Comparison of ENCODE assay signal across 27 cellular contexts in genomic region chr3:121505256-121505655, GRCh38.
"Had no signal": no experiment of that assay in that cellular context is flagged by ENCODE, and none has a peak within 500 bp of the region (broad histone marks: within the 10 kb centered on the region; RNA-seq: fewer than 3 reads in every experiment).

No MANE protein-coding gene starts in this region.

- DNase-seq: colonic mucosa; effector CD8-positive, alpha-beta T cell; endodermal cell; foreskin fibroblast; gastrocnemius medialis; heart left ventricle; kidney; natural killer cell; occipital lobe; right lobe of liver; stimulated activated CD4-positive, alpha-beta T cell treated with anti-CD3 and anti-CD28 coated beads, Interleukin-12 subunit alpha, Interleukin-12 subunit beta, amount 100 ng/mL, for 4 hours; stimulated activated CD4-positive, alpha-beta T cell treated with anti-CD3 and anti-CD28 coated beads, Interleukin-1b, Interleukin-23, amount 100 ng/mL, for 48 hours; stimulated activated CD4-positive, alpha-beta T cell treated with anti-CD3 and anti-CD28 coated beads, Interleukin-4, amount 100 ng/mL, for 1 hour; stimulated activated CD8-positive, alpha-beta memory T cell treated with anti-CD3 and anti-CD28 coated beads, Interleukin-4, amount 100 ng/mL, for 48 hours; stimulated activated naive CD4-positive, alpha-beta T cell; stimulated activated naive CD8-positive, alpha-beta T cell treated with anti-CD3 and anti-CD28 coated beads, Interleukin-15, amount 100 ng/mL, for 72 hours; transverse colon had no signal

- H3K36me3 ChIP-seq: colonic mucosa, gastrocnemius medialis, right lobe of liver, suprapubic skin, transverse colon had no signal

- H3K9ac ChIP-seq: parathyroid adenoma had no signal

- ATAC-seq: gastrocnemius medialis; heart left ventricle; left lobe of liver; natural killer cell; right lobe of liver; stimulated activated naive CD8-positive, alpha-beta T cell treated with anti-CD3 and anti-CD28 coated beads, Interleukin-15, amount 100 ng/mL, for 72 hours had no signal

- H2AFZ ChIP-seq: hepatocyte, parathyroid adenoma had no signal

- H3K4me3 ChIP-seq: colonic mucosa, gastrocnemius medialis, heart left ventricle, hepatocyte, lung, right lobe of liver, smooth muscle cell, suprapubic skin, transverse colon had no signal

- H3K79me2 ChIP-seq: hepatocyte, parathyroid adenoma had no signal

- H3K4me1 ChIP-seq: colonic mucosa, gastrocnemius medialis, heart left ventricle, parathyroid adenoma, right lobe of liver, suprapubic skin, transverse colon had no signal

- H3K9me3 Mint-ChIP-seq: dendritic cell treated with granulocyte-macrophage colony-stimulating factor and Interleukin-4, amounts not matched to agents 40 ng/mL and 50 ng/mL, for 4 days; endodermal cell; memory B cell; natural killer cell; stimulated activated naive CD8-positive, alpha-beta T cell treated with anti-CD3 and anti-CD28 coated beads, Interleukin-15, amount 100 ng/mL, for 72 hours had no signal

- H3K4me2 ChIP-seq: hepatocyte, smooth muscle cell had no signal

- H3K4me3 Mint-ChIP-seq: dendritic cell treated with granulocyte-macrophage colony-stimulating factor and Interleukin-4, amounts not matched to agents 40 ng/mL and 50 ng/mL, for 4 days; endodermal cell; memory B cell; natural killer cell; stimulated activated naive CD8-positive, alpha-beta T cell treated with anti-CD3 and anti-CD28 coated beads, Interleukin-15, amount 100 ng/mL, for 72 hours had no signal

- H3K4me1 Mint-ChIP-seq: endodermal cell; memory B cell; natural killer cell; stimulated activated naive CD8-positive, alpha-beta T cell treated with anti-CD3 and anti-CD28 coated beads, Interleukin-15, amount 100 ng/mL, for 72 hours had no signal

- H3K27ac ChIP-seq: colonic mucosa, epithelial cell of prostate, gastrocnemius medialis, heart left ventricle, hepatocyte, parathyroid adenoma, right lobe of liver, suprapubic skin, transverse colon had no signal

- H3K27me3 Mint-ChIP-seq: dendritic cell treated with granulocyte-macrophage colony-stimulating factor and Interleukin-4, amounts not matched to agents 40 ng/mL and 50 ng/mL, for 4 days; memory B cell; progenitor cell of endocrine pancreas; stimulated activated naive CD8-positive, alpha-beta T cell treated with anti-CD3 and anti-CD28 coated beads, Interleukin-15, amount 100 ng/mL, for 72 hours had no signal

- H3K36me3 Mint-ChIP-seq: memory B cell, natural killer cell had no signal

- H3K9me3 ChIP-seq: colonic mucosa, gastrocnemius medialis, heart left ventricle, right lobe of liver, suprapubic skin, transverse colon had no signal

- H3K27ac Mint-ChIP-seq: dendritic cell treated with granulocyte-macrophage colony-stimulating factor and Interleukin-4, amounts not matched to agents 40 ng/mL and 50 ng/mL, for 4 days; endodermal cell; memory B cell; natural killer cell; progenitor cell of endocrine pancreas; stimulated activated naive CD8-positive, alpha-beta T cell treated with anti-CD3 and anti-CD28 coated beads, Interleukin-15, amount 100 ng/mL, for 72 hours had no signal

- H3K27me3 ChIP-seq: colonic mucosa, gastrocnemius medialis, heart left ventricle, hepatocyte, right lobe of liver, suprapubic skin, transverse colon had no signal
